ENCODE assay signal across 9 cellular contexts in genomic region chr9:115164511-115164974, GRCh38. TPM values are rescaled to one million over a fixed set of nuclear protein-coding genes. Genes with fewer than 3 reads are reported as not detected.
DNase-seq lines count a peak whose midpoint lies in the region; ATAC-seq and TF ChIP-seq lines count a peak whose summit lies in the region.
"Had no signal": no experiment of that assay in that cellular context is flagged by ENCODE, and none has a peak within 500 bp of the region (broad histone marks: within the 10 kb centered on the region; RNA-seq: fewer than 3 reads in every experiment).

No MANE protein-coding gene starts in this region.

- no peak for ATAC-seq in sciatic nerve
- ATAC-seq in GM18868 (IDR thresholded peaks at IDR 0.05; ENCODE audit: unreplicated experiment): no peak
- no peak for ATAC-seq in HG02798 (IDR thresholded peaks at IDR 0.05; ENCODE audit: poor library complexity, unreplicated experiment)

- peak; percentile 30 for DNase-seq in HCEC 1CT
- peak; percentile 6 for DNase-seq in NCI-H748 treated with DMSO at 0.1 percent for 48 hours (lab: John Stamatoyannopoulos, UW)
- DNase-seq in fibroblast of the aortic adventitia (ENCODE audit: low read depth): peak; percentile 65
- DNase-seq in sciatic nerve (ENCODE audit: low spot score): peak; percentile 71
- DNase-seq in NK-92 treated with Interleukin-12 subunit alpha and Interleukin-12 subunit beta, amount 100 ng/mL, for 24 hours (lab: John Stamatoyannopoulos, UW): no peak
- DNase-seq: activated CD4-positive, alpha-beta memory T cell treated with anti-CD3 and anti-CD28 coated beads for 36 hours; NCI-H187 had no signal

- H3K4me3 ChIP-seq in fibroblast of the aortic adventitia (ENCODE audit: low read depth, low read length): no peak overlapping the region

- TF ChIP-seq CTCF in fibroblast of the aortic adventitia (IDR thresholded peaks at IDR 0.05; ENCODE audit: insufficient read depth, low read length): no peak

- intact Hi-C loops in sciatic nerve (cut with DNase I): no loop called here

RNA-seq across cellular contexts. Expression of gene TNC, which starts 46.6 kb away (rescaled TPM):
- 8.3 and 49.7 TPM in 2 replicates for total RNA-seq in fibroblast of the aortic adventitia (ENCODE audit: low replicate concordance)
- total RNA-seq in sciatic nerve: 28.6 TPM
